15 cellular contexts compared by ENCODE assay signal in genomic region chr18:75100832-75101630, GRCh38.
A peak's percentile ranks its signal among the peaks of the same experiment; 100 is the strongest.
DNase-seq lines count a peak whose midpoint lies in the region; ATAC-seq and TF ChIP-seq lines count a peak whose summit lies in the region.
"Had no signal": no experiment of that assay in that cellular context is flagged by ENCODE, and none has a peak within 500 bp of the region (broad histone marks: within the 10 kb centered on the region; RNA-seq: fewer than 3 reads in every experiment).

No MANE protein-coding gene starts in this region.

- peak; percentile 38 for DNase-seq in activated effector memory CD4-positive, alpha-beta T cell treated with anti-CD3 and anti-CD28 coated beads, Interleukin-2, amount 50 U/mL, for 16 hours
- no peak for DNase-seq in activated effector memory CD4-positive, alpha-beta T cell treated with Interleukin-2 at 50 U/mL for 16 hours
- peak; percentile 52 for DNase-seq in coronary artery (ENCODE audit: low spot score)
- DNase-seq in spleen: peak; percentile 32
- no peak for DNase-seq in NCI-H1694 treated with DMSO at 0.1 percent for 48 hours (lab: John Stamatoyannopoulos, UW)
- no peak for DNase-seq in stimulated activated CD4-positive, alpha-beta T cell treated with anti-CD3 and anti-CD28 coated beads, Interleukin-4, amount 100 ng/mL, for 24 hours
- DNase-seq: BE2C; CD4-positive, alpha-beta memory T cell; DMS79; H7 had no signal

- H3K36me3 ChIP-seq in spleen: no peaks in the 10 kb centered on the region
- H3K36me3 ChIP-seq: BE2C had no signal

- no peak for TF ChIP-seq POLR2A in spleen (IDR thresholded peaks at IDR 0.05)

- H3K27me3 ChIP-seq in spleen (replicated peaks in 1 of 7): no peaks in the 10 kb centered on the region
- H3K27me3 ChIP-seq: BE2C had no signal

- WGBS in spleen, 5 donors: 75 to 91% (median 85%) methylated on average over 3 of the region's 3 CpGs

- peaks cover 0 to 26% (median 10%) of the 10 kb centered on the region in 8 donors for H3K9me3 ChIP-seq in spleen
- H3K9me3 ChIP-seq: BE2C had no signal

- H3K4me1 ChIP-seq in spleen: no peaks in the 10 kb centered on the region
- H3K4me1 ChIP-seq: BE2C had no signal

- TF ChIP-seq CTCF in coronary artery (IDR thresholded peaks at IDR 0.05) (no peak), spleen (IDR thresholded peaks at IDR 0.05 in 8 of 11, conservative IDR thresholded peaks at IDR 0.05 in 3 of 11) (no peak)

- H3K27ac ChIP-seq in coronary artery (no peak overlapping the region), spleen (no peak overlapping the region)
- H3K27ac ChIP-seq: C4-2B, HL-60 had no signal

- no peak overlapping the region for H3K4me3 ChIP-seq in coronary artery
- H3K4me3 ChIP-seq in spleen: no peak overlapping the region
- H3K4me3 ChIP-seq: GM12878, GM23338 had no signal

- intact Hi-C loops in spleen (cut with DNase I; ENCODE audit: low total_unique reads): no loop called here

- ATAC-seq in HG03378 (IDR thresholded peaks at IDR 0.05; ENCODE audit: unreplicated experiment): no peak
- ATAC-seq: GM12878, GM23338 had no signal

Comparison
In these comparisons a context has a peak if more than half of its experiments do, and no peak if none do; other contexts are left out.
1. DNase-seq: peak in activated effector memory CD4-positive, alpha-beta T cell treated with anti-CD3 and anti-CD28 coated beads, Interleukin-2, amount 50 U/mL, for 16 hours (single experiment), coronary artery (single experiment) and spleen (single experiment); none in activated effector memory CD4-positive, alpha-beta T cell treated with Interleukin-2 at 50 U/mL for 16 hours (single experiment), NCI-H1694 treated with DMSO at 0.1 percent for 48 hours (single experiment) and stimulated activated CD4-positive, alpha-beta T cell treated with anti-CD3 and anti-CD28 coated beads, Interleukin-4, amount 100 ng/mL, for 24 hours (single experiment).